ENCODE assay signal across 21 cellular contexts in the genomic region with DNA sequence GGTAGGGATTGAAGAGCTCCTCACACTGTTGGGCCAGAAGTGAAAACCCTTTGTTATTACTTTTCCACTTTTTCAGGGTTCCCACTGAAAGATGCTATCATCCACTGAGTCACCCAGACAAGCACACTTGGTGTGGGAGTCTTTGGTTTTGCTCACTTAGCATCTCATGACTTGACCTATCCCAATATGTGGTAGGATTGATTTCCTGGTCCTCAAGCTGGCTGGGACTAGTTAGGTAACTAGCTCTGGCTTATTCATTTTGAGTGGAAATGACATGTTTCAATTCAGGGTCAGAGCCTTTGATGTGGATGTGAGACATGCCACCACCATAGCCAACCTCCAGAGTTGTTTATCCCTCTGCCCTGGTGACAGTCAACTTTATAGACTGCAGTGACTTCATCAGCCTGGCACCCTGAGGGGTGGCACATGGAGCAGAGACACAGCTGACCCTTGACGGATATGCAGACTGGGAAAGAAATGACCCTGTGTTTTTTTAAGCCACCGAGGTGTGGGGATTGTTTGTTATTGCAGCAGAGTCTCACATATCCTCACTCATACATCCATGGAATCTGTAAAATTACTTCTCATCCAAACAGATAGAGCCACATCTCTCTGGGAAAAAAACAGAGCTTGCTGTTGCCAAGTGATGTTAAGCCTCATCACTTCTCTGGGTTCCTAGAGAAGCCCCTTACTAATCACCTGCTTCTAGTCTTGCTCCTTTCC.
"Had no signal": no experiment of that assay in that cellular context is flagged by ENCODE, and none has a peak within 500 bp of the region (broad histone marks: within the 10 kb centered on the region; RNA-seq: fewer than 3 reads in every experiment).

No MANE protein-coding gene starts in this region.

- ATAC-seq: T-helper 17 cell, WTC11 had no signal

- H3K27ac Mint-ChIP-seq: activated CD4-positive, alpha-beta memory T cell treated with anti-CD3 and anti-CD28 coated beads for 36 hours; activated CD4-positive, alpha-beta T cell treated with anti-CD3 and anti-CD28 coated beads, Interleukin-2, amount 10 ng/mL, durations not matched to agents 7 days and 5 days; activated T-cell treated with anti-CD3 and anti-CD28 coated beads, Interleukin-2, amount 50 U/mL, for 24 hours; activated T-helper 2 cell treated with anti-CD3 and anti-CD28 coated beads, Interferon-gamma antibody, Interleukin-2, Interleukin-4, amounts not matched to agents 10 μg/mL and 5 μg/mL and 100 μg/mL, durations not matched to agents 14 hours and 24 hours and 36 hours; brain; T-helper 17 cell; WTC11 had no signal

- DNase-seq: activated CD4-positive, alpha-beta memory T cell treated with anti-CD3 and anti-CD28 coated beads for 36 hours; activated CD4-positive, alpha-beta T cell treated with anti-CD3 and anti-CD28 coated beads, Interleukin-2, amount 10 ng/mL, durations not matched to agents 7 days and 5 days; activated CD4-positive, CD25-positive, alpha-beta regulatory T cell treated with anti-CD3 and anti-CD28 coated beads, Interleukin-2, amount 50 U/mL, for 72 hours; activated gamma-delta T cell treated with Interleukin-2 at 50 U/mL for 16 hours; activated naive CD4-positive, alpha-beta T cell treated with anti-CD3 and anti-CD28 coated beads, Interleukin-2, amount 50 U/mL, for 16 hours; activated T-cell treated with anti-CD3 and anti-CD28 coated beads, Interleukin-2, amount 50 U/mL, for 24 hours; amygdala; Karpas-422; MM.1S; NCI-H1105; NCI-H1436; NCI-H1694 treated with DMSO at 0.1 percent for 48 hours; NCI-H2029 treated with DMSO at 0.1 percent for 48 hours; NCI-H510A treated with DMSO at 0.1 percent for 48 hours; SIG-M5; T-helper 17 cell; T-helper 9 cell had no signal

- FAIRE-seq: astrocyte had no signal

- H3K9me3 Mint-ChIP-seq: activated CD4-positive, alpha-beta memory T cell treated with anti-CD3 and anti-CD28 coated beads for 36 hours; activated CD4-positive, alpha-beta T cell treated with anti-CD3 and anti-CD28 coated beads, Interleukin-2, amount 10 ng/mL, durations not matched to agents 7 days and 5 days; activated T-helper 2 cell treated with anti-CD3 and anti-CD28 coated beads, Interferon-gamma antibody, Interleukin-2, Interleukin-4, amounts not matched to agents 10 μg/mL and 5 μg/mL and 100 μg/mL, durations not matched to agents 14 hours and 24 hours and 36 hours had no signal

- H3K4me3 Mint-ChIP-seq: activated CD4-positive, alpha-beta memory T cell treated with anti-CD3 and anti-CD28 coated beads for 36 hours; activated CD4-positive, alpha-beta T cell treated with anti-CD3 and anti-CD28 coated beads, Interleukin-2, amount 10 ng/mL, durations not matched to agents 7 days and 5 days; activated T-cell treated with anti-CD3 and anti-CD28 coated beads, Interleukin-2, amount 50 U/mL, for 24 hours; brain; T-helper 17 cell; WTC11 had no signal

- H3K4me1 Mint-ChIP-seq: activated CD4-positive, alpha-beta T cell treated with anti-CD3 and anti-CD28 coated beads, Interleukin-2, amount 10 ng/mL, durations not matched to agents 7 days and 5 days; brain; T-helper 17 cell; WTC11 had no signal

- H3K36me3 Mint-ChIP-seq: activated CD4-positive, alpha-beta memory T cell treated with anti-CD3 and anti-CD28 coated beads for 36 hours; brain had no signal
